Comparison of ENCODE assay signal across 1 cellular context in genomic region chr11:1041936-1042608, GRCh38.
A peak's percentile ranks its signal among the peaks of the same experiment; 100 is the strongest.
TF ChIP-seq lines count a peak whose summit lies in the region.

No MANE protein-coding gene starts in this region.

TF ChIP-seq in K562, 482 proteins besides CTCF, POLR2A, EP300 and RAD21 (continued from another document and continues in another):
- no peak for TF ChIP-seq TFAP4 (CRISPR knock-in tag; IDR thresholded peaks at IDR 0.05; ENCODE audit: borderline replicate concordance)
- peak; percentile 81 for TF ChIP-seq HMGN3 (IDR thresholded peaks at IDR 0.05; ENCODE audit: borderline replicate concordance, extremely low read depth, insufficient read length, low read depth, low read length)
- peak; percentile 21; the same call in 1 of the 2 replicates for TF ChIP-seq CBFA2T2 (conservative IDR thresholded peaks at IDR 0.05)
- peak; percentile 71 for TF ChIP-seq ARID1B (IDR thresholded peaks at IDR 0.05)
- no peak for TF ChIP-seq GMEB1 (CRISPR knock-in tag; IDR thresholded peaks at IDR 0.05)
- no peak for TF ChIP-seq SMAD1 (IDR thresholded peaks at IDR 0.05; ENCODE audit: low read depth, low read length, partially characterized antibody)
- TF ChIP-seq EWSR1 (IDR thresholded peaks at IDR 0.05; ENCODE audit: borderline replicate concordance, low read depth, partially characterized antibody), result no peak
- TF ChIP-seq ATF4 (CRISPR knock-in tag; IDR thresholded peaks at IDR 0.05), result no peak
- no peak for TF ChIP-seq MAFF (IDR thresholded peaks at IDR 0.05; ENCODE audit: low read length)
- no peak for TF ChIP-seq PBX2 (CRISPR knock-in tag; IDR thresholded peaks at IDR 0.05; ENCODE audit: low read depth)
- TF ChIP-seq PBX2 (tag; conservative IDR thresholded peaks at IDR 0.05; ENCODE audit: low read depth), result no peak
- TF ChIP-seq BMI1 (IDR thresholded peaks at IDR 0.05; ENCODE audit: low read length), result no peak
- no peak for TF ChIP-seq GATAD2A (IDR thresholded peaks at IDR 0.05)
- no peak for TF ChIP-seq SMARCC2 (IDR thresholded peaks at IDR 0.05; ENCODE audit: low read depth)
- TF ChIP-seq HES1 (IDR thresholded peaks at IDR 0.05; ENCODE audit: low read depth), result no peak
- no peak for TF ChIP-seq ZBTB43 (CRISPR knock-in tag; IDR thresholded peaks at IDR 0.05)
- peak; percentile 66 for TF ChIP-seq CXXC5 (CRISPR knock-in tag; IDR thresholded peaks at IDR 0.05)
- TF ChIP-seq CHD1 (IDR thresholded peaks at IDR 0.05; ENCODE audit: low read length), result no peak
- TF ChIP-seq SAP30 (IDR thresholded peaks at IDR 0.05; ENCODE audit: borderline replicate concordance, insufficient read depth, low read depth, low read length, poor library complexity, severe bottlenecking), result no peak
- no peak for TF ChIP-seq BDP1 (IDR thresholded peaks at IDR 0.05; ENCODE audit: insufficient read depth, insufficient read length)
- peak; percentile 45; the same call in 1 of the 2 replicates for TF ChIP-seq DPF2 (IDR thresholded peaks at IDR 0.05)
- TF ChIP-seq HNRNPH1 (optimal IDR thresholded peaks at IDR 0.05; ENCODE audit: low read depth, low read length), result no peak
- TF ChIP-seq ESRRB (CRISPR knock-in tag; IDR thresholded peaks at IDR 0.05; ENCODE audit: borderline replicate concordance), result no peak
- no peak for TF ChIP-seq FOXP1 (CRISPR knock-in tag; IDR thresholded peaks at IDR 0.05)
- TF ChIP-seq DNMT1 (IDR thresholded peaks at IDR 0.05), result no peak
- TF ChIP-seq CCAR2 (IDR thresholded peaks at IDR 0.05; ENCODE audit: low read depth, low read length), result no peak
- TF ChIP-seq ZBTB7A (IDR thresholded peaks at IDR 0.05; ENCODE audit: borderline replicate concordance, control insufficient read depth, low read depth, low read length), result no peak
- TF ChIP-seq SMARCB1 (IDR thresholded peaks at IDR 0.05; ENCODE audit: insufficient read length, low read depth), result no peak
- TF ChIP-seq OTX1 (CRISPR knock-in tag; IDR thresholded peaks at IDR 0.05), result no peak
- no peak for TF ChIP-seq E2F3 (CRISPR knock-in tag; IDR thresholded peaks at IDR 0.05)
- TF ChIP-seq MYNN (IDR thresholded peaks at IDR 0.05), result peak; percentile 42; the same call in 1 of the 2 replicates
- TF ChIP-seq MYNN (CRISPR knock-in tag; IDR thresholded peaks at IDR 0.05), result no peak
- 0 out of 4 replicates have a peak, but pooled peaks of 1 of the 2 experiments have one; percentile 21 for TF ChIP-seq UBTF (IDR thresholded peaks at IDR 0.05; ENCODE audit: borderline replicate concordance in 1 of 2, low read depth in 2 of 2, low read length in 2 of 2)
- TF ChIP-seq ZBTB34 (CRISPR knock-in tag; IDR thresholded peaks at IDR 0.05), result no peak
- TF ChIP-seq ATF7 (IDR thresholded peaks at IDR 0.05), result no peak
- TF ChIP-seq ZKSCAN8 (CRISPR knock-in tag; IDR thresholded peaks at IDR 0.05), result no peak
- TF ChIP-seq SLC30A9 (CRISPR knock-in tag; IDR thresholded peaks at IDR 0.05), result no peak
- TF ChIP-seq ZZZ3 (IDR thresholded peaks at IDR 0.05), result no peak
- TF ChIP-seq RREB1 (CRISPR knock-in tag; IDR thresholded peaks at IDR 0.05), result no peak
- no peak for TF ChIP-seq ARHGAP35 (IDR thresholded peaks at IDR 0.05; ENCODE audit: partially characterized antibody)
- TF ChIP-seq HMBOX1 (IDR thresholded peaks at IDR 0.05), result no peak
- no peak for TF ChIP-seq ZNF583 (CRISPR knock-in tag; IDR thresholded peaks at IDR 0.05)
- TF ChIP-seq ID3 (CRISPR knock-in tag; IDR thresholded peaks at IDR 0.05), result no peak
- no peak for TF ChIP-seq ID3 (tag; IDR thresholded peaks at IDR 0.05)
- TF ChIP-seq ILF3 (IDR thresholded peaks at IDR 0.05; ENCODE audit: borderline replicate concordance), result no peak
